ENCODE assay signal across 5 cellular contexts in the genomic region with DNA sequence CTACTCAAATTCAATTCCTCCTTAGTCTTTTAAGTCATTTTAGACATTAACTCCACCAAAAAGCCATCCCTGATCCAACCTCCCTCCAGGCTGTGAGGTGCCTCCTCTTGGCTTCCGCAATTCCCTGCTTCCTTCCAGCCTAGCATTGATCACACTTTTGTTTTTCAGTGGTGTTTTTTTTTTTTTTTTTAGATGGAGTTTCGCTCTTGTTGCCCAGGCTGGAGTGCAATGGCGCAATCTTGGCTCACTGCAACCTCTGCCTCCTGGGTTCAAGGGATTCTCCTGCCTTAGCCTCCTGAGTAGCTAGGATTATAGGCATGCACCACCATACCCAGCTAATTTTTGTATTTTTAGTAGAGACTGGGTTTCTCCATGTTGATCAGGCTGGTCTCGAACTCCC. TPM values are rescaled to one million over a fixed set of nuclear protein-coding genes. Genes with fewer than 3 reads are reported as not detected.
"Had no signal": no experiment of that assay in that cellular context is flagged by ENCODE, and none has a peak within 500 bp of the region (broad histone marks: within the 10 kb centered on the region; RNA-seq: fewer than 3 reads in every experiment).

No MANE protein-coding gene starts in this region.

RNA-seq across cellular contexts. Expression of a gene that starts 25.5 kb away (rescaled TPM):
- total RNA-seq: GM23338, H1, H9, HT-29, IMR-90 had no signal
- polyA plus RNA-seq: GM23338, H1, IMR-90 had no signal
